28 cellular contexts compared by ENCODE assay signal in the genomic region with DNA sequence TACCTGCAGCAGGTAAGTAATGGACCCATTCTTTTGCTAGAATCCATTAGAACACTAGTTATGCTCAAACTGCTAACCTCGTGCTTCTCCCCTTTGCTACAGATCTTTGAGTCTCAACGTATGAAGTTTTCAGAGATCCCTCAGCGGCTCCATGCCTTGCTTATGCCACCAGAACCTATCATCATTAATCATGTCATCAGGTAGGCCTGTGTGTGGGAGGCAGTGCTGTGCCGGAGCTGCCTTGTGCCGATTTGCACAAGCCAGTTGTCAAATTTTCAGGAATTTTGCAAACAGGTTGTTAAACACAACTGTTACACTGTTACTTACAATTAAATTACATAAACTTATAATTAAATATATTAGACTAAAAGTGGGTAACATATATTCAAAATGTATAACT. TPM values are rescaled to one million over a fixed set of nuclear protein-coding genes. Genes with fewer than 3 reads are reported as not detected.
A peak's percentile ranks its signal among the peaks of the same experiment; 100 is the strongest.
DNase-seq lines count a peak whose midpoint lies in the region; ATAC-seq, FAIRE-seq and TF ChIP-seq lines count a peak whose summit lies in the region.
"Had no signal": no experiment of that assay in that cellular context is flagged by ENCODE, and none has a peak within 500 bp of the region (broad histone marks: within the 10 kb centered on the region; RNA-seq: fewer than 3 reads in every experiment).

No MANE protein-coding gene starts in this region.

- no peak overlapping the region for H3K4me2 ChIP-seq in K562 (ENCODE audit: insufficient read depth, low read length)
- H3K4me2 ChIP-seq: A549; BLaER1 treated with 17β-estradiol and CSF1 and Interleukin-3, amounts not matched to agents 10 nM and 100 nM had no signal

- TF ChIP-seq CTCF in K562 (IDR thresholded peaks at IDR 0.05 in 2 of 3, conservative IDR thresholded peaks at IDR 0.05 in 1 of 3; ENCODE audit: insufficient read depth in 2 of 3, low read depth in 1 of 3, low read length in 3 of 3) (no peak), lower lobe of right lung (IDR thresholded peaks at IDR 0.05) (no peak), psoas muscle (IDR thresholded peaks at IDR 0.05) (no peak), spleen (IDR thresholded peaks at IDR 0.05 in 8 of 11, conservative IDR thresholded peaks at IDR 0.05 in 3 of 11) (no peak)

- peaks cover 7% of the 10 kb centered on the region for H3K79me2 ChIP-seq in K562 (ENCODE audit: control insufficient read depth, insufficient read depth, low read length)

- DNase-seq in K562 (ENCODE audit: extremely low read depth in 1 of 4, low spot score in 3 of 4) (no peak), lower lobe of right lung (peak; percentile 16), psoas muscle (no peak), spleen (peak; percentile 18), NCI-H1417 treated with DMSO at 0.1 percent for 48 hours (lab: John Stamatoyannopoulos, UW) (no peak)
- DNase-seq: 8988T; ACHN; AML-193; BE2C; Calu3; CD4-positive, alpha-beta T cell; DMS53; DMS79 treated with DMSO at 0.1 percent for 48 hours; GOT3; HFFc6 had no signal

- H4K20me1 ChIP-seq in K562 (replicated peaks; ENCODE audit: control insufficient read depth, insufficient read depth, low read length) = peaks cover 5% of the 10 kb centered on the region

- peaks cover 84% of the 10 kb centered on the region for H3K36me3 ChIP-seq in K562 (ENCODE audit: control insufficient read depth, insufficient read depth, low read length)
- peaks cover 90% of the 10 kb centered on the region for H3K36me3 ChIP-seq in lower lobe of right lung
- peaks cover 14 to 89% of the 10 kb centered on the region in 2 donors for H3K36me3 ChIP-seq in psoas muscle (ENCODE audit: insufficient read depth in 1 of 2, low read depth in 1 of 2)
- peaks cover 19 to 91% (median 81%) of the 10 kb centered on the region in 6 donors for H3K36me3 ChIP-seq in spleen

- H3K4me1 ChIP-seq in K562 (replicated peaks in 1 of 2; ENCODE audit: control insufficient read depth in 2 of 2, insufficient read depth in 2 of 2, low read length in 2 of 2) = peaks cover 5 to 7% of the 10 kb centered on the region in 2 experiments; a peak in 3 of 5 replicates
- H3K4me1 ChIP-seq in lower lobe of right lung = peaks cover 13% of the 10 kb centered on the region
- peaks cover 11% of the 10 kb centered on the region for H3K4me1 ChIP-seq in psoas muscle
- peaks cover 7 to 39% (median 33%) of the 10 kb centered on the region in 6 donors for H3K4me1 ChIP-seq in spleen
- H3K4me1 ChIP-seq: BE2C had no signal

- FAIRE-seq in K562 (lab: Jason Lieb, UNC) = no peak
- FAIRE-seq: A549, G401.6, GM12892, GM19239, H54 had no signal

- BruUV-seq in K562 (replicated peaks; lab: Mats Ljungman, UMichigan) = no TSS peak

- H3K4me3 ChIP-seq in K562 (no peak overlapping the region), lower lobe of right lung (no peak overlapping the region), psoas muscle (no peak overlapping the region), spleen (no peak overlapping the region)
- H3K4me3 ChIP-seq: A549; BLaER1 treated with 17β-estradiol and CSF1 and Interleukin-3, amounts not matched to agents 10 nM and 100 nM; HAP-1 had no signal

- no peak overlapping the region for H2AFZ ChIP-seq in K562 (ENCODE audit: low read depth, low read length)

- TF ChIP-seq EP300 in K562 (IDR thresholded peaks at IDR 0.05; ENCODE audit: low read length) = no peak

- H3K27me3 ChIP-seq in K562 (ENCODE audit: control insufficient read depth in 2 of 2, insufficient read depth in 2 of 2, low read length in 2 of 2) (no peaks in the 10 kb centered on the region), lower lobe of right lung (ENCODE audit: low read depth) (no peaks in the 10 kb centered on the region), psoas muscle (ENCODE audit: insufficient read depth in 3 of 3, low read length in 2 of 3) (no peaks in the 10 kb centered on the region), spleen (replicated peaks in 1 of 7) (no peaks in the 10 kb centered on the region)
- H3K27me3 ChIP-seq: BE2C; BLaER1 treated with 17β-estradiol and CSF1 and Interleukin-3, amounts not matched to agents 10 nM and 100 nM had no signal

- H3K9ac ChIP-seq in K562 (ENCODE audit: insufficient read depth in 1 of 2, low read depth in 2 of 2, low read length in 2 of 2) = no peak overlapping the region
- H3K9ac ChIP-seq: BLaER1 treated with 17β-estradiol and CSF1 and Interleukin-3, amounts not matched to agents 10 nM and 100 nM had no signal

- CTCF ChIA-PET in K562 (lab: Yijun Ruan, JAX; ENCODE audit: low intra/inter-chr PET ratio) = no interaction called here

- TF ChIP-seq RAD21 in K562 (CRISPR knock-in tag; conservative IDR thresholded peaks at IDR 0.05 in 1 of 2, IDR thresholded peaks at IDR 0.05 in 1 of 2) = no peak

- no peak overlapping the region for H3K27ac ChIP-seq in K562 (ENCODE audit: extremely low read depth, low read depth, low read length)
- H3K27ac ChIP-seq in lower lobe of right lung = no peak overlapping the region
- peak overlapping the region; percentile 23 for H3K27ac ChIP-seq in psoas muscle
- no peak overlapping the region for H3K27ac ChIP-seq in spleen
- H3K27ac ChIP-seq: A549; BLaER1 treated with 17β-estradiol and CSF1 and Interleukin-3, amounts not matched to agents 10 nM and 100 nM had no signal

- 93% methylated on average over 5 of the region's 5 CpGs for WGBS in K562 (ENCODE audit: insufficient coverage, low coverage, missing lambda C conversion rate)
- 61 to 88% (median 70%) methylated on average over 5 of the region's 5 CpGs for WGBS in psoas muscle, 3 donors
- WGBS in spleen, 5 donors = 93 to 97% (median 95%) methylated on average over 5 of the region's 5 CpGs

- TF ChIP-seq POLR2A in K562 (conservative IDR thresholded peaks at IDR 0.05) (no peak), spleen (IDR thresholded peaks at IDR 0.05) (no peak)

- in situ Hi-C loops in K562 (cut with MboI) = no loop called here

- no peaks in the 10 kb centered on the region for H3K9me1 ChIP-seq in K562 (ENCODE audit: control insufficient read depth, insufficient read depth, low read length)

- ATAC-seq in K562 (no peak), lower lobe of right lung (no peak), psoas muscle (no peak), HG02981 (IDR thresholded peaks at IDR 0.05; ENCODE audit: unreplicated experiment) (no peak), GM19452 (IDR thresholded peaks at IDR 0.05; ENCODE audit: unreplicated experiment) (no peak), GM21515 (IDR thresholded peaks at IDR 0.05; ENCODE audit: unreplicated experiment) (no peak)
- ATAC-seq: A549 had no signal

- H3K9me3 ChIP-seq in K562 (replicated peaks; ENCODE audit: control insufficient read depth, insufficient read depth, low read depth, low read length) (no peaks in the 10 kb centered on the region), lower lobe of right lung (no peaks in the 10 kb centered on the region), psoas muscle (no peaks in the 10 kb centered on the region), spleen (no peaks in the 10 kb centered on the region)
- H3K9me3 ChIP-seq: A549; BE2C; BLaER1 treated with 17β-estradiol and CSF1 and Interleukin-3, amounts not matched to agents 10 nM and 100 nM; HAP-1 had no signal

- intact Hi-C loops in K562 (cut with micrococcal nuclease) (no loop called here), lower lobe of right lung (cut with DNase I) (no loop called here), psoas muscle (cut with DNase I) (no loop called here), spleen (cut with DNase I; ENCODE audit: low total_unique reads) (no loop called here)

- POLR2A ChIA-PET in K562 (lab: Yijun Ruan, JAX) = interaction anchor here (1.3 to 1.7 kb wide), 2 partner anchors 14 to 20 kb away, joined by 3 to 5 read pairs; a partner anchor contains a TSS

RNA-seq across cellular contexts. Expression of a gene that starts 5.2 kb away (rescaled TPM):
- 100 and 119 TPM in 2 replicates for total RNA-seq in K562 (2011; cell fraction: chromatin; rRNA removed; ENCODE audit: low replicate concordance)
- total RNA-seq in K562 (2011; cell fraction: nucleolus; rRNA removed) = 57.0 and 69.7 TPM in 2 replicates
- 75.5 and 101 TPM in 2 replicates for total RNA-seq in K562 (2011; cell fraction: nucleoplasm; rRNA removed)
- 65.3 and 98.3 TPM in 2 replicates for total RNA-seq in K562 (2014; rRNA removed)
- 43.8 and 47.5 TPM in 2 replicates for total RNA-seq in K562 (2014; rRNA removed; fragmentation: Illumina TruSeq; extraction: Trizol)
- total RNA-seq in K562 (2015; rRNA removed; fragmentation: Illumina TruSeq; extraction: Trizol) = 45.8 and 47.5 TPM in 2 replicates
- 68.2 and 77.0 TPM in 2 replicates for total RNA-seq in K562 (2021)
- 48.0 and 70.5 TPM in 2 replicates for polyA plus RNA-seq in K562 (2011; rRNA removed)
- polyA plus RNA-seq in K562 (2011; cell fraction: cytosol; rRNA removed) = 52.7 and 56.9 TPM in 2 replicates
- 81.1 and 98.9 TPM in 2 replicates for polyA plus RNA-seq in K562 (2011; cell fraction: nucleus; rRNA removed)
- polyA plus RNA-seq in K562 (2012) = 50.7 and 56.4 TPM in 2 replicates
- 85.6 and 91.7 TPM in 2 replicates for polyA plus RNA-seq in K562 (2014; fragmentation: Illumina TruSeq; extraction: Trizol)
- 1 to 10 TPM in 1 of 2 experiments, under 1 TPM in 1; 0.86 to 1.5 TPM for polyA plus RNA-seq in K562 (2014; fragmentation: Nextera tagmentation; extraction: Ambion mirVana)
- 49.1 and 51.3 TPM in 2 replicates for polyA plus RNA-seq in K562 (2014; rRNA removed)
- polyA minus RNA-seq in K562 (2011; rRNA and poly(A)+ RNA removed) = 59.4 and 59.7 TPM in 2 replicates
- 53.8 TPM in 2 replicates for polyA minus RNA-seq in K562 (2011; cell fraction: cytosol; rRNA and poly(A)+ RNA removed)
- 25.7 and 41.5 TPM in 2 replicates for polyA minus RNA-seq in K562 (2011; cell fraction: nucleus; rRNA and poly(A)+ RNA removed)
- total RNA-seq in lower lobe of right lung = 44.2 TPM
- total RNA-seq in psoas muscle = 10 to 100 TPM; 14.2 to 21.1 (median 17.9) TPM
- 10 to 100 TPM; 11.7 to 20.4 (median 12.3) TPM for polyA plus RNA-seq in psoas muscle
- 10 to 100 TPM; 47.3 to 85.7 (median 60.3) TPM for total RNA-seq in spleen
- polyA plus RNA-seq in spleen = 10 to 100 TPM; 17.4 to 25.3 (median 18.1) TPM

RNA-seq across cellular contexts. Expression of a gene that starts 13.4 kb away (rescaled TPM):
- 0.51 and 1.1 TPM in 2 replicates for total RNA-seq in K562 (2011; cell fraction: chromatin; rRNA removed; ENCODE audit: low replicate concordance)
- 1.1 and 1.2 TPM in 2 replicates for total RNA-seq in K562 (2011; cell fraction: nucleolus; rRNA removed)
- total RNA-seq in K562 (2011; cell fraction: nucleoplasm; rRNA removed) = 0.51 and 1.5 TPM in 2 replicates
- total RNA-seq in K562 (2014; rRNA removed) (1.00 and 1.1 TPM in 2 replicates), K562 (2014; rRNA removed; fragmentation: Illumina TruSeq; extraction: Trizol) (0.35 and 0.47 TPM in 2 replicates), K562 (2015; rRNA removed; fragmentation: Illumina TruSeq; extraction: Trizol) (0.40 and 0.45 TPM in 2 replicates), K562 (2021) (0.55 and 0.67 TPM in 2 replicates), lower lobe of right lung (67.0 TPM), psoas muscle (100 to 1,000 TPM in 3 of 4 donors, 10 to 100 TPM in 1; 92.0 to 221 (median 148) TPM), spleen (under 1 TPM in 6 of 7 donors, not detected in 1; 0.13 to 0.79 (median 0.45) TPM)
- polyA plus RNA-seq in K562 (2011; rRNA removed) (0.47 and 0.99 TPM in 2 replicates), K562 (2014; fragmentation: Illumina TruSeq; extraction: Trizol) (0.70 and 0.91 TPM in 2 replicates), K562 (2014; fragmentation: Nextera tagmentation; extraction: Ambion mirVana) (under 1 TPM; 0.13 to 0.45 TPM), K562 (2014; rRNA removed) (0.45 and 0.70 TPM in 2 replicates), psoas muscle (100 to 1,000 TPM in 1 of 3 donors, 10 to 100 TPM in 2; 17.4 to 120 (median 66.0) TPM), spleen (under 1 TPM; 0.44 to 0.72 (median 0.48) TPM)
- 0.13 and 1.7 TPM in 2 replicates for polyA plus RNA-seq in K562 (2011; cell fraction: cytosol; rRNA removed)
- polyA plus RNA-seq in K562 (2011; cell fraction: nucleus; rRNA removed) = 0.90 and 1.5 TPM in 2 replicates
- 0.29 and 0.72 TPM in 2 replicates for polyA plus RNA-seq in K562 (2012)
- polyA minus RNA-seq in K562 (2011; rRNA and poly(A)+ RNA removed) = 0.09 and 1.0 TPM in 2 replicates
- polyA minus RNA-seq in K562 (2011; cell fraction: cytosol; rRNA and poly(A)+ RNA removed) = 0.67 TPM in 1 of 2 replicates, not detected in the other
- polyA minus RNA-seq in K562 (2011; cell fraction: nucleus; rRNA and poly(A)+ RNA removed) = 0.22 and 0.40 TPM in 2 replicates
- polyA plus RNA-seq: CD14-positive monocyte; CD8-positive, alpha-beta memory T cell had no signal

RNA-seq across cellular contexts. Expression of a gene that starts 21.6 kb away (rescaled TPM):
- 10.7 and 19.2 TPM in 2 replicates for total RNA-seq in K562 (2011; cell fraction: chromatin; rRNA removed; ENCODE audit: low replicate concordance)
- total RNA-seq in K562 (2011; cell fraction: nucleolus; rRNA removed) = 22.3 and 29.3 TPM in 2 replicates
- 18.2 and 26.1 TPM in 2 replicates for total RNA-seq in K562 (2011; cell fraction: nucleoplasm; rRNA removed)
- total RNA-seq in K562 (2014; rRNA removed) (53.4 and 63.4 TPM in 2 replicates), K562 (2014; rRNA removed; fragmentation: Illumina TruSeq; extraction: Trizol) (46.3 and 50.9 TPM in 2 replicates), K562 (2015; rRNA removed; fragmentation: Illumina TruSeq; extraction: Trizol) (40.9 and 44.8 TPM in 2 replicates), K562 (2021) (51.7 and 65.1 TPM in 2 replicates), lower lobe of right lung (68.0 TPM), psoas muscle (100 to 1,000 TPM; 101 to 141 (median 115) TPM), spleen (10 to 100 TPM; 45.9 to 68.2 (median 52.7) TPM)
- polyA plus RNA-seq in K562 (2011; rRNA removed) (79.2 and 82.6 TPM in 2 replicates), K562 (2014; fragmentation: Illumina TruSeq; extraction: Trizol) (44.4 and 45.6 TPM in 2 replicates), K562 (2014; fragmentation: Nextera tagmentation; extraction: Ambion mirVana) (100 to 1,000 TPM; 259 to 269 TPM), K562 (2014; rRNA removed) (78.2 and 78.5 TPM in 2 replicates), psoas muscle (100 to 1,000 TPM; 132 to 173 (median 132) TPM), spleen (100 to 1,000 TPM in 1 of 3 donors, 10 to 100 TPM in 2; 75.5 to 116 (median 81.9) TPM)
- 99.8 and 123 TPM in 2 replicates for polyA plus RNA-seq in K562 (2011; cell fraction: cytosol; rRNA removed)
- 34.9 and 36.3 TPM in 2 replicates for polyA plus RNA-seq in K562 (2011; cell fraction: nucleus; rRNA removed)
- polyA plus RNA-seq in K562 (2012) = 80.4 and 81.0 TPM in 2 replicates
- 20.7 and 20.8 TPM in 2 replicates for polyA minus RNA-seq in K562 (2011; rRNA and poly(A)+ RNA removed)
- 8.3 and 12.1 TPM in 2 replicates for polyA minus RNA-seq in K562 (2011; cell fraction: cytosol; rRNA and poly(A)+ RNA removed)
- polyA minus RNA-seq in K562 (2011; cell fraction: nucleus; rRNA and poly(A)+ RNA removed) = 7.4 and 8.0 TPM in 2 replicates

RNA-seq across cellular contexts. Expression of a gene that starts 33.0 kb away (rescaled TPM):
- 4.7 and 13.5 TPM in 2 replicates for total RNA-seq in K562 (2011; cell fraction: chromatin; rRNA removed; ENCODE audit: low replicate concordance)
- total RNA-seq in K562 (2011; cell fraction: nucleolus; rRNA removed) = 6.7 TPM in 2 replicates
- total RNA-seq in K562 (2011; cell fraction: nucleoplasm; rRNA removed) = 6.2 and 10.1 TPM in 2 replicates
- total RNA-seq in K562 (2014; rRNA removed) = 0.45 and 0.69 TPM in 2 replicates
- 0.15 and 0.22 TPM in 2 replicates for total RNA-seq in K562 (2014; rRNA removed; fragmentation: Illumina TruSeq; extraction: Trizol)
- 0.14 and 0.19 TPM in 2 replicates for total RNA-seq in K562 (2015; rRNA removed; fragmentation: Illumina TruSeq; extraction: Trizol)
- total RNA-seq in K562 (2021) = 1.2 TPM in 2 replicates
- polyA plus RNA-seq in K562 (2011; rRNA removed) = 1.7 and 2.1 TPM in 2 replicates
- 2.2 and 2.4 TPM in 2 replicates for polyA plus RNA-seq in K562 (2011; cell fraction: cytosol; rRNA removed)
- polyA plus RNA-seq in K562 (2011; cell fraction: nucleus; rRNA removed) = 6.8 and 7.2 TPM in 2 replicates
- 0.69 and 2.0 TPM in 2 replicates for polyA plus RNA-seq in K562 (2012)
- 0.97 and 1.1 TPM in 2 replicates for polyA plus RNA-seq in K562 (2014; fragmentation: Illumina TruSeq; extraction: Trizol)
- polyA plus RNA-seq in K562 (2014; fragmentation: Nextera tagmentation; extraction: Ambion mirVana) = under 1 TPM; 0.01 to 0.17 TPM
- 0.81 and 1.2 TPM in 2 replicates for polyA plus RNA-seq in K562 (2014; rRNA removed)
- polyA minus RNA-seq in K562 (2011; rRNA and poly(A)+ RNA removed) = 1.4 and 1.8 TPM in 2 replicates
- polyA minus RNA-seq in K562 (2011; cell fraction: cytosol; rRNA and poly(A)+ RNA removed) = 0.64 and 1.8 TPM in 2 replicates
- polyA minus RNA-seq in K562 (2011; cell fraction: nucleus; rRNA and poly(A)+ RNA removed) = 0.78 and 1.2 TPM in 2 replicates
- 1.6 TPM for total RNA-seq in lower lobe of right lung
- total RNA-seq in psoas muscle = under 1 TPM; 0.32 to 0.82 (median 0.60) TPM
- polyA plus RNA-seq in psoas muscle = under 1 TPM; 0.20 to 0.29 (median 0.25) TPM
- total RNA-seq in spleen = 1 to 10 TPM in 2 of 7 donors, under 1 TPM in 5; 0.26 to 1.3 (median 0.54) TPM
- polyA plus RNA-seq in spleen = under 1 TPM; 0.16 to 0.33 (median 0.22) TPM
- total RNA-seq: Daoy had no signal
- polyA plus RNA-seq: CD14-positive monocyte had no signal

Comparison
In these comparisons a context has a peak if more than half of its experiments do, and no peak if none do; other contexts are left out.
1. DNase-seq: peak in lower lobe of right lung (single experiment) and spleen (single experiment); none in K562 (0 of 4), psoas muscle (0 of 2) and NCI-H1417 treated with DMSO at 0.1 percent for 48 hours (single experiment).
2. RNA of a gene that starts 13.4 kb away (total RNA-seq): 92.0 to 221 TPM in psoas muscle and 67.0 TPM in lower lobe of right lung (single experiment); 0.35 to 1.5 TPM in K562 and 0.13 to 0.79 TPM in spleen; every median in the first group is over 10 times any median in the second.